2 cellular contexts compared by ENCODE assay signal in the genomic region with DNA sequence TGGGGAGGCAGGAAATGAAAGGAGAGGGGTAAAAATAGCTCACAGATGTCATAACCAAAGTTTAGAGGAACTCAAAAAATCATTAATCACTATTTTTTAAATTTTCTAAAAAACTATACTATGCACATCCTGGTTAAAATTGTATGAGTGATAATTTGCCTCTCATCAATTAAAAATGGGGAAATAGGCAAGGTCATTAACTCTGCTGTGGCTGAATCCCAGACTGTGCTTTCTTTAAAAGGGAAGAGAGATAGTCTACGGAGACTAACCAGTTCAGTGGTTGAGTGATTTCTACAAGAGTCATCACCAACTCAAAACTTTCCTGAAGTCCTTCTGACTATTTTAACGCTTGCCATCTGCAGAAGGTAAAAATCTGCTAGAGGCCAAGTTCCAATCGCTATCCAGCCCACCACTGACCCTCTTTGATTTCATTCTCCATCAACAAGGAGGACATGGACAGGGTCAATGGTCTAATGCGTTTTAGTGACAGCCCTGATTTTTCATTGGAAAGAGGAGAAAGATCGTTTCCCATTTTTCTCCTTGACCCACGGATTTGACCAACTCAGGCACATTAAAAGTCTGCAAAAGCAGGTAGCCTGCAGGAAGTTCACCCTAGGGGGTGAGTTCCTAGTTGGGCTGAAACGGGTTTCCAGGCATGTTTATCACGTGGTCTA.
TF ChIP-seq lines count a peak whose summit lies in the region.

No MANE protein-coding gene starts in this region.

TF ChIP-seq in GM23338, 12 proteins besides CTCF, POLR2A, EP300 and RAD21 (continued from another document):
- TF ChIP-seq, protein P1, sequence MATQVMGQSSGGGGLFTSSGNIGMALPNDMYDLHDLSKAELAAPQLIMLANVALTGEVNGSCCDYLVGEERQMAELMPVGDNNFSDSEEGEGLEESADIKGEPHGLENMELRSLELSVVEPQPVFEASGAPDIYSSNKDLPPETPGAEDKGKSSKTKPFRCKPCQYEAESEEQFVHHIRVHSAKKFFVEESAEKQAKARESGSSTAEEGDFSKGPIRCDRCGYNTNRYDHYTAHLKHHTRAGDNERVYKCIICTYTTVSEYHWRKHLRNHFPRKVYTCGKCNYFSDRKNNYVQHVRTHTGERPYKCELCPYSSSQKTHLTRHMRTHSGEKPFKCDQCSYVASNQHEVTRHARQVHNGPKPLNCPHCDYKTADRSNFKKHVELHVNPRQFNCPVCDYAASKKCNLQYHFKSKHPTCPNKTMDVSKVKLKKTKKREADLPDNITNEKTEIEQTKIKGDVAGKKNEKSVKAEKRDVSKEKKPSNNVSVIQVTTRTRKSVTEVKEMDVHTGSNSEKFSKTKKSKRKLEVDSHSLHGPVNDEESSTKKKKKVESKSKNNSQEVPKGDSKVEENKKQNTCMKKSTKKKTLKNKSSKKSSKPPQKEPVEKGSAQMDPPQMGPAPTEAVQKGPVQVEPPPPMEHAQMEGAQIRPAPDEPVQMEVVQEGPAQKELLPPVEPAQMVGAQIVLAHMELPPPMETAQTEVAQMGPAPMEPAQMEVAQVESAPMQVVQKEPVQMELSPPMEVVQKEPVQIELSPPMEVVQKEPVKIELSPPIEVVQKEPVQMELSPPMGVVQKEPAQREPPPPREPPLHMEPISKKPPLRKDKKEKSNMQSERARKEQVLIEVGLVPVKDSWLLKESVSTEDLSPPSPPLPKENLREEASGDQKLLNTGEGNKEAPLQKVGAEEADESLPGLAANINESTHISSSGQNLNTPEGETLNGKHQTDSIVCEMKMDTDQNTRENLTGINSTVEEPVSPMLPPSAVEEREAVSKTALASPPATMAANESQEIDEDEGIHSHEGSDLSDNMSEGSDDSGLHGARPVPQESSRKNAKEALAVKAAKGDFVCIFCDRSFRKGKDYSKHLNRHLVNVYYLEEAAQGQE (IDR thresholded peaks at IDR 0.05; ENCODE audit: unreplicated experiment): no peak
- TF ChIP-seq NANOG (IDR thresholded peaks at IDR 0.05; ENCODE audit: borderline replicate concordance) (no peak), EZH2 (IDR thresholded peaks at IDR 0.05; ENCODE audit: low read depth, unreplicated experiment) (no peak), POLR2AphosphoS5 (IDR thresholded peaks at IDR 0.05; ENCODE audit: low read depth) (no peak), EZH2phosphoT487 (IDR thresholded peaks at IDR 0.05; ENCODE audit: unreplicated experiment) (no peak), ZNF331 (CRISPR knock-in tag; IDR thresholded peaks at IDR 0.05; ENCODE audit: low read depth) (no peak), STAT1 (IDR thresholded peaks at IDR 0.05; ENCODE audit: unreplicated experiment) (no peak), CREB1 (CRISPR knock-in tag; IDR thresholded peaks at IDR 0.05; ENCODE audit: low read depth) (no peak)
- TF ChIP-seq, protein P2, sequence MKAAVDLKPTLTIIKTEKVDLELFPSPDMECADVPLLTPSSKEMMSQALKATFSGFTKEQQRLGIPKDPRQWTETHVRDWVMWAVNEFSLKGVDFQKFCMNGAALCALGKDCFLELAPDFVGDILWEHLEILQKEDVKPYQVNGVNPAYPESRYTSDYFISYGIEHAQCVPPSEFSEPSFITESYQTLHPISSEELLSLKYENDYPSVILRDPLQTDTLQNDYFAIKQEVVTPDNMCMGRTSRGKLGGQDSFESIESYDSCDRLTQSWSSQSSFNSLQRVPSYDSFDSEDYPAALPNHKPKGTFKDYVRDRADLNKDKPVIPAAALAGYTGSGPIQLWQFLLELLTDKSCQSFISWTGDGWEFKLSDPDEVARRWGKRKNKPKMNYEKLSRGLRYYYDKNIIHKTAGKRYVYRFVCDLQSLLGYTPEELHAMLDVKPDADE (IDR thresholded peaks at IDR 0.05): no peak

TF ChIP-seq in K562, 482 proteins besides CTCF, POLR2A, EP300 and RAD21 (continued from another document):
- TF ChIP-seq, protein P3, sequence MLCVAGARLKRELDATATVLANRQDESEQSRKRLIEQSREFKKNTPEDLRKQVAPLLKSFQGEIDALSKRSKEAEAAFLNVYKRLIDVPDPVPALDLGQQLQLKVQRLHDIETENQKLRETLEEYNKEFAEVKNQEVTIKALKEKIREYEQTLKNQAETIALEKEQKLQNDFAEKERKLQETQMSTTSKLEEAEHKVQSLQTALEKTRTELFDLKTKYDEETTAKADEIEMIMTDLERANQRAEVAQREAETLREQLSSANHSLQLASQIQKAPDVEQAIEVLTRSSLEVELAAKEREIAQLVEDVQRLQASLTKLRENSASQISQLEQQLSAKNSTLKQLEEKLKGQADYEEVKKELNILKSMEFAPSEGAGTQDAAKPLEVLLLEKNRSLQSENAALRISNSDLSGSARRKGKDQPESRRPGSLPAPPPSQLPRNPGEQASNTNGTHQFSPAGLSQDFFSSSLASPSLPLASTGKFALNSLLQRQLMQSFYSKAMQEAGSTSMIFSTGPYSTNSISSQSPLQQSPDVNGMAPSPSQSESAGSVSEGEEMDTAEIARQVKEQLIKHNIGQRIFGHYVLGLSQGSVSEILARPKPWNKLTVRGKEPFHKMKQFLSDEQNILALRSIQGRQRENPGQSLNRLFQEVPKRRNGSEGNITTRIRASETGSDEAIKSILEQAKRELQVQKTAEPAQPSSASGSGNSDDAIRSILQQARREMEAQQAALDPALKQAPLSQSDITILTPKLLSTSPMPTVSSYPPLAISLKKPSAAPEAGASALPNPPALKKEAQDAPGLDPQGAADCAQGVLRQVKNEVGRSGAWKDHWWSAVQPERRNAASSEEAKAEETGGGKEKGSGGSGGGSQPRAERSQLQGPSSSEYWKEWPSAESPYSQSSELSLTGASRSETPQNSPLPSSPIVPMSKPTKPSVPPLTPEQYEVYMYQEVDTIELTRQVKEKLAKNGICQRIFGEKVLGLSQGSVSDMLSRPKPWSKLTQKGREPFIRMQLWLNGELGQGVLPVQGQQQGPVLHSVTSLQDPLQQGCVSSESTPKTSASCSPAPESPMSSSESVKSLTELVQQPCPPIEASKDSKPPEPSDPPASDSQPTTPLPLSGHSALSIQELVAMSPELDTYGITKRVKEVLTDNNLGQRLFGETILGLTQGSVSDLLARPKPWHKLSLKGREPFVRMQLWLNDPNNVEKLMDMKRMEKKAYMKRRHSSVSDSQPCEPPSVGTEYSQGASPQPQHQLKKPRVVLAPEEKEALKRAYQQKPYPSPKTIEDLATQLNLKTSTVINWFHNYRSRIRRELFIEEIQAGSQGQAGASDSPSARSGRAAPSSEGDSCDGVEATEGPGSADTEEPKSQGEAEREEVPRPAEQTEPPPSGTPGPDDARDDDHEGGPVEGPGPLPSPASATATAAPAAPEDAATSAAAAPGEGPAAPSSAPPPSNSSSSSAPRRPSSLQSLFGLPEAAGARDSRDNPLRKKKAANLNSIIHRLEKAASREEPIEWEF (CRISPR knock-in tag; IDR thresholded peaks at IDR 0.05): no peak
- no peak for TF ChIP-seq HNRNPK (IDR thresholded peaks at IDR 0.05; ENCODE audit: low read depth, low read length, poor library complexity, severe bottlenecking)
- TF ChIP-seq, protein P4, sequence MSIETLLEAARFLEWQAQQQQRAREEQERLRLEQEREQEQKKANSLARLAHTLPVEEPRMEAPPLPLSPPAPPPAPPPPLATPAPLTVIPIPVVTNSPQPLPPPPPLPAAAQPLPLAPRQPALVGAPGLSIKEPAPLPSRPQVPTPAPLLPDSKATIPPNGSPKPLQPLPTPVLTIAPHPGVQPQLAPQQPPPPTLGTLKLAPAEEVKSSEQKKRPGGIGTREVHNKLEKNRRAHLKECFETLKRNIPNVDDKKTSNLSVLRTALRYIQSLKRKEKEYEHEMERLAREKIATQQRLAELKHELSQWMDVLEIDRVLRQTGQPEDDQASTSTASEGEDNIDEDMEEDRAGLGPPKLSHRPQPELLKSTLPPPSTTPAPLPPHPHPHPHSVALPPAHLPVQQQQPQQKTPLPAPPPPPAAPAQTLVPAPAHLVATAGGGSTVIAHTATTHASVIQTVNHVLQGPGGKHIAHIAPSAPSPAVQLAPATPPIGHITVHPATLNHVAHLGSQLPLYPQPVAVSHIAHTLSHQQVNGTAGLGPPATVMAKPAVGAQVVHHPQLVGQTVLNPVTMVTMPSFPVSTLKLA (conservative IDR thresholded peaks at IDR 0.05): peak in 1 of 2 experiments; percentile 35; a peak in 1 of 4 replicates
- TF ChIP-seq ZNF143 (CRISPR knock-in tag; IDR thresholded peaks at IDR 0.05): no peak
- TF ChIP-seq, protein P5, sequence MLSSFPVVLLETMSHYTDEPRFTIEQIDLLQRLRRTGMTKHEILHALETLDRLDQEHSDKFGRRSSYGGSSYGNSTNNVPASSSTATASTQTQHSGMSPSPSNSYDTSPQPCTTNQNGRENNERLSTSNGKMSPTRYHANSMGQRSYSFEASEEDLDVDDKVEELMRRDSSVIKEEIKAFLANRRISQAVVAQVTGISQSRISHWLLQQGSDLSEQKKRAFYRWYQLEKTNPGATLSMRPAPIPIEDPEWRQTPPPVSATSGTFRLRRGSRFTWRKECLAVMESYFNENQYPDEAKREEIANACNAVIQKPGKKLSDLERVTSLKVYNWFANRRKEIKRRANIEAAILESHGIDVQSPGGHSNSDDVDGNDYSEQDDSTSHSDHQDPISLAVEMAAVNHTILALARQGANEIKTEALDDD (IDR thresholded peaks at IDR 0.05): peak; percentile 87
